ENCODE assay signal across 11 cellular contexts in genomic region chr3:123773681-123774431, GRCh38.
A peak's percentile ranks its signal among the peaks of the same experiment; 100 is the strongest.
DNase-seq lines count a peak whose midpoint lies in the region; ATAC-seq and TF ChIP-seq lines count a peak whose summit lies in the region.
"Had no signal": no experiment of that assay in that cellular context is flagged by ENCODE, and none has a peak within 500 bp of the region (broad histone marks: within the 10 kb centered on the region; RNA-seq: fewer than 3 reads in every experiment).

No MANE protein-coding gene starts in this region.

- H3K4me3 Mint-ChIP-seq in activated CD8-positive, alpha-beta T cell treated with anti-CD3 and anti-CD28 coated beads, Interleukin-2, amount 10 ng/mL, durations not matched to agents 7 days and 5 days: no peak overlapping the region

- H3K27me3 Mint-ChIP-seq in activated CD8-positive, alpha-beta T cell treated with anti-CD3 and anti-CD28 coated beads, Interleukin-2, amount 10 ng/mL, durations not matched to agents 7 days and 5 days (ENCODE audit: low read depth): peaks cover 6% of the 10 kb centered on the region

- POLR2A ChIA-PET in activated CD8-positive, alpha-beta T cell treated with anti-CD3 and anti-CD28 coated beads, Interleukin-2, amount 10 ng/mL, durations not matched to agents 7 days and 5 days (lab: Charles Lee): no interaction called here

- H3K36me3 Mint-ChIP-seq in activated CD8-positive, alpha-beta T cell treated with anti-CD3 and anti-CD28 coated beads, Interleukin-2, amount 10 ng/mL, durations not matched to agents 7 days and 5 days (ENCODE audit: low read depth): no peaks in the 10 kb centered on the region

- H3K4me1 Mint-ChIP-seq in activated CD8-positive, alpha-beta T cell treated with anti-CD3 and anti-CD28 coated beads, Interleukin-2, amount 10 ng/mL, durations not matched to agents 7 days and 5 days (ENCODE audit: low read depth): no peaks in the 10 kb centered on the region

- peak; percentile 77 for DNase-seq in COLO829 (ENCODE audit: low spot score)
- DNase-seq in head of caudate nucleus: peak; percentile 6 to 81 (median 59)
- DNase-seq in renal cortical epithelial cell (ENCODE audit: low read depth): peak; percentile 66
- DNase-seq in activated CD8-positive, alpha-beta T cell treated with anti-CD3 and anti-CD28 coated beads, Interleukin-2, amount 10 ng/mL, durations not matched to agents 7 days and 5 days: no peak
- DNase-seq in Kasumi-1 (lab: John Stamatoyannopoulos, UW): no peak
- DNase-seq: activated T-cell treated with anti-CD3 and anti-CD28 coated beads for 4 hours; stimulated activated naive CD4-positive, alpha-beta T cell treated with Interleukin-2 at 50 U/mL for 16 hours had no signal

- ATAC-seq in SK-N-SH treated with all-trans-retinoic acid at 6 μM for 48 hours (peak; percentile 94), GM19328 (IDR thresholded peaks at IDR 0.05; ENCODE audit: unreplicated experiment) (no peak), HG02973 (IDR thresholded peaks at IDR 0.05; ENCODE audit: unreplicated experiment) (no peak)
- ATAC-seq in activated CD8-positive, alpha-beta T cell treated with anti-CD3 and anti-CD28 coated beads, Interleukin-2, amount 10 ng/mL, durations not matched to agents 7 days and 5 days: no peak
- ATAC-seq: HCT116 had no signal

- no peak overlapping the region for H3K27ac Mint-ChIP-seq in activated CD8-positive, alpha-beta T cell treated with anti-CD3 and anti-CD28 coated beads, Interleukin-2, amount 10 ng/mL, durations not matched to agents 7 days and 5 days

- CTCF ChIA-PET in activated CD8-positive, alpha-beta T cell treated with anti-CD3 and anti-CD28 coated beads, Interleukin-2, amount 10 ng/mL, durations not matched to agents 7 days and 5 days (lab: Charles Lee): interaction anchor here (0.7 kb wide), 1 partner anchor 181 kb away, joined by 3 read pairs; no protein-coding TSS in a partner anchor

- H3K9me3 Mint-ChIP-seq in activated CD8-positive, alpha-beta T cell treated with anti-CD3 and anti-CD28 coated beads, Interleukin-2, amount 10 ng/mL, durations not matched to agents 7 days and 5 days (ENCODE audit: insufficient read depth): no peaks in the 10 kb centered on the region

- intact Hi-C loops in head of caudate nucleus (cut with DNase I): no loop called here

TF ChIP-seq in SK-N-SH treated with all-trans-retinoic acid at 6 μM for 48 hours, 23 proteins besides CTCF, POLR2A, EP300 and RAD21:
- TF ChIP-seq ISL1 (CRISPR knock-in tag; IDR thresholded peaks at IDR 0.05) (peak; percentile 28; the same call in 1 of the 2 replicates), TSHZ2 (CRISPR knock-in tag; IDR thresholded peaks at IDR 0.05) (peak; percentile 82), ZFP3 (CRISPR knock-in tag; IDR thresholded peaks at IDR 0.05) (peak; percentile 97), ZC3H10 (CRISPR knock-in tag; IDR thresholded peaks at IDR 0.05) (no peak), BACH2 (CRISPR knock-in tag; IDR thresholded peaks at IDR 0.05; ENCODE audit: borderline replicate concordance) (no peak), GLIS3 (CRISPR knock-in tag; IDR thresholded peaks at IDR 0.05) (no peak), ZFP30 (CRISPR knock-in tag; IDR thresholded peaks at IDR 0.05) (no peak), TOX (CRISPR knock-in tag; IDR thresholded peaks at IDR 0.05; ENCODE audit: borderline replicate concordance) (no peak), TCF4 (CRISPR knock-in tag; IDR thresholded peaks at IDR 0.05; ENCODE audit: borderline replicate concordance) (peak; percentile 64; the same call in 1 of the 2 replicates), ESRRG (CRISPR knock-in tag; IDR thresholded peaks at IDR 0.05) (no peak), SNAI2 (CRISPR knock-in tag; IDR thresholded peaks at IDR 0.05) (peak; percentile 10; the same call in 1 of the 2 replicates), ZNF8 (CRISPR knock-in tag; IDR thresholded peaks at IDR 0.05) (no peak)
- TF ChIP-seq, protein P1, sequence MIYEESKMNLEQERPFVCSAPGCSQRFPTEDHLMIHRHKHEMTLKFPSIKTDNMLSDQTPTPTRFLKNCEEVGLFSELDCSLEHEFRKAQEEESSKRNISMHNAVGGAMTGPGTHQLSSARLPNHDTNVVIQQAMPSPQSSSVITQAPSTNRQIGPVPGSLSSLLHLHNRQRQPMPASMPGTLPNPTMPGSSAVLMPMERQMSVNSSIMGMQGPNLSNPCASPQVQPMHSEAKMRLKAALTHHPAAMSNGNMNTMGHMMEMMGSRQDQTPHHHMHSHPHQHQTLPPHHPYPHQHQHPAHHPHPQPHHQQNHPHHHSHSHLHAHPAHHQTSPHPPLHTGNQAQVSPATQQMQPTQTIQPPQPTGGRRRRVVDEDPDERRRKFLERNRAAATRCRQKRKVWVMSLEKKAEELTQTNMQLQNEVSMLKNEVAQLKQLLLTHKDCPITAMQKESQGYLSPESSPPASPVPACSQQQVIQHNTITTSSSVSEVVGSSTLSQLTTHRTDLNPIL (CRISPR knock-in tag; IDR thresholded peaks at IDR 0.05; ENCODE audit: low read depth): peak; percentile 54; the same call in 1 of the 2 replicates
- TF ChIP-seq, protein P2, sequence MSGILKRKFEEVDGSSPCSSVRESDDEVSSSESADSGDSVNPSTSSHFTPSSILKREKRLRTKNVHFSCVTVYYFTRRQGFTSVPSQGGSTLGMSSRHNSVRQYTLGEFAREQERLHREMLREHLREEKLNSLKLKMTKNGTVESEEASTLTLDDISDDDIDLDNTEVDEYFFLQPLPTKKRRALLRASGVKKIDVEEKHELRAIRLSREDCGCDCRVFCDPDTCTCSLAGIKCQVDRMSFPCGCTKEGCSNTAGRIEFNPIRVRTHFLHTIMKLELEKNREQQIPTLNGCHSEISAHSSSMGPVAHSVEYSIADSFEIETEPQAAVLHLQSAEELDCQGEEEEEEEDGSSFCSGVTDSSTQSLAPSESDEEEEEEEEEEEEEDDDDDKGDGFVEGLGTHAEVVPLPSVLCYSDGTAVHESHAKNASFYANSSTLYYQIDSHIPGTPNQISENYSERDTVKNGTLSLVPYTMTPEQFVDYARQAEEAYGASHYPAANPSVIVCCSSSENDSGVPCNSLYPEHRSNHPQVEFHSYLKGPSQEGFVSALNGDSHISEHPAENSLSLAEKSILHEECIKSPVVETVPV (CRISPR knock-in tag; IDR thresholded peaks at IDR 0.05): no peak
- TF ChIP-seq, protein P3, sequence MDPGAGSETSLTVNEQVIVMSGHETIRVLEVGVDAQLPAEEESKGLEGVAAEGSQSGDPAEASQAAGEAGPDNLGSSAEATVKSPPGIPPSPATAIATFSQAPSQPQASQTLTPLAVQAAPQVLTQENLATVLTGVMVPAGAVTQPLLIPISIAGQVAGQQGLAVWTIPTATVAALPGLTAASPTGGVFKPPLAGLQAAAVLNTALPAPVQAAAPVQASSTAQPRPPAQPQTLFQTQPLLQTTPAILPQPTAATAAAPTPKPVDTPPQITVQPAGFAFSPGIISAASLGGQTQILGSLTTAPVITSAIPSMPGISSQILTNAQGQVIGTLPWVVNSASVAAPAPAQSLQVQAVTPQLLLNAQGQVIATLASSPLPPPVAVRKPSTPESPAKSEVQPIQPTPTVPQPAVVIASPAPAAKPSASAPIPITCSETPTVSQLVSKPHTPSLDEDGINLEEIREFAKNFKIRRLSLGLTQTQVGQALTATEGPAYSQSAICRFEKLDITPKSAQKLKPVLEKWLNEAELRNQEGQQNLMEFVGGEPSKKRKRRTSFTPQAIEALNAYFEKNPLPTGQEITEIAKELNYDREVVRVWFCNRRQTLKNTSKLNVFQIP (CRISPR knock-in tag; IDR thresholded peaks at IDR 0.05; ENCODE audit: borderline replicate concordance, low read depth): no peak

Comparison
In these comparisons a context has a peak if more than half of its experiments do, and no peak if none do; other contexts are left out.
1. DNase-seq: peak in COLO829 (single experiment), head of caudate nucleus (42 of 42) and renal cortical epithelial cell (single experiment); none in activated CD8-positive, alpha-beta T cell treated with anti-CD3 and anti-CD28 coated beads, Interleukin-2, amount 10 ng/mL, durations not matched to agents 7 days and 5 days (single experiment) and Kasumi-1 (0 of 2).